18 cellular contexts compared by ENCODE assay signal in the genomic region with DNA sequence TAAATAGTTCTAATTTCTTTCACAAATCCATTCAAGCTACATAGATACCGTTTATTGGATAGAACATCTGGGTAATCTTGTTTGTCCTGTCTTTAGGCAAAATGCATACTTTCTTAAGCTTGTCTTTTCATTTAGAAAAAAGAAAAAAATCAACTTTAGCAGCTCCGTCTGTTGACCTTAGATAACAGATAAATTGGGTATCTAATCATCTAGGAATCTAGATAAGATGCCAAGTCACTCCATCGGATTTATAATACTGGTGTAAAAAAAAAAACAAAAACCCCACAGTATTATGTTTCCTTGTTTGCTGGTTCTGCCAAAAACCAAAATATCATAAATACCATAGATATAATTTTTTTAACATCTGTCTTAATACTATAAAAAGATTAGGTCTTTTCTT.
A peak's percentile ranks its signal among the peaks of the same experiment; 100 is the strongest.
DNase-seq lines count a peak whose midpoint lies in the region; ATAC-seq and TF ChIP-seq lines count a peak whose summit lies in the region.
"Had no signal": no experiment of that assay in that cellular context is flagged by ENCODE, and none has a peak within 500 bp of the region (broad histone marks: within the 10 kb centered on the region; RNA-seq: fewer than 3 reads in every experiment).

No MANE protein-coding gene starts in this region.

- H3K27me3 Mint-ChIP-seq in endodermal cell (ENCODE audit: insufficient read depth) (no peaks in the 10 kb centered on the region), nephron (ENCODE audit: low read depth) (no peaks in the 10 kb centered on the region)

- H3K9me3 Mint-ChIP-seq in endodermal cell (no peaks in the 10 kb centered on the region), nephron (no peaks in the 10 kb centered on the region)
- H3K9me3 Mint-ChIP-seq: activated naive CD4-positive, alpha-beta T cell treated with anti-CD3 and anti-CD28 coated beads for 36 hours; CD8-positive, alpha-beta T cell; neural crest cell had no signal

- H3K27ac ChIP-seq in left ventricle myocardium inferior (replicated peaks) (peak overlapping the region; percentile 45), endodermal cell (ENCODE audit: low read depth, low read length) (no peak overlapping the region)
- H3K27ac ChIP-seq: right lobe of liver had no signal

- H3K9me3 ChIP-seq in left ventricle myocardium inferior (replicated peaks) (no peaks in the 10 kb centered on the region), endodermal cell (ENCODE audit: control insufficient read depth, low read length) (peaks cover 7% of the 10 kb centered on the region)
- H3K9me3 ChIP-seq: right lobe of liver, upper lobe of left lung had no signal

- no peak for ATAC-seq in Right ventricle myocardium inferior
- ATAC-seq: CD8-positive, alpha-beta T cell; GM12878; right lobe of liver had no signal

- H3K4me3 ChIP-seq in left ventricle myocardium inferior, result no peak overlapping the region
- peak overlapping the region; percentile 49 for H3K4me3 ChIP-seq in endodermal cell (ENCODE audit: low read length)
- H3K4me3 ChIP-seq: GM12878, right lobe of liver, upper lobe of left lung had no signal

- peaks cover 3% of the 10 kb centered on the region for H3K36me3 Mint-ChIP-seq in endodermal cell (ENCODE audit: low read depth)
- H3K36me3 Mint-ChIP-seq in nephron (ENCODE audit: low read depth), result peaks cover 3% of the 10 kb centered on the region

- intact Hi-C loops in left ventricle myocardium inferior (cut with micrococcal nuclease), result no loop called here
- intact Hi-C loops in Right ventricle myocardium inferior (cut with DNase I), result no loop called here

- H3K4me3 Mint-ChIP-seq in endodermal cell, result no peak overlapping the region
- no peak overlapping the region for H3K4me3 Mint-ChIP-seq in nephron
- H3K4me3 Mint-ChIP-seq: activated naive CD4-positive, alpha-beta T cell treated with anti-CD3 and anti-CD28 coated beads for 36 hours; CD8-positive, alpha-beta T cell; neural crest cell had no signal

- H3K36me3 ChIP-seq in left ventricle myocardium inferior (no peaks in the 10 kb centered on the region), endodermal cell (ENCODE audit: control insufficient read depth, insufficient read depth, low read length) (no peaks in the 10 kb centered on the region)
- H3K36me3 ChIP-seq: right lobe of liver, upper lobe of left lung had no signal

- TF ChIP-seq CTCF in left ventricle myocardium inferior (IDR thresholded peaks at IDR 0.05; ENCODE audit: borderline replicate concordance) (no peak), endodermal cell (conservative IDR thresholded peaks at IDR 0.05) (no peak), nephron (IDR thresholded peaks at IDR 0.05; ENCODE audit: unreplicated experiment in 3 of 3) (no peak)

- no peak for DNase-seq in left ventricle myocardium inferior
- no peak for DNase-seq in Right ventricle myocardium inferior (ENCODE audit: missing footprints)
- DNase-seq in endodermal cell, result no peak
- no peak for DNase-seq in activated naive CD4-positive, alpha-beta T cell treated with Interleukin-2 at 50 U/mL for 16 hours
- no peak for DNase-seq in NCI-H748 treated with DMSO at 0.1 percent for 48 hours (lab: John Stamatoyannopoulos, UW)
- no peak for DNase-seq in iPS-NIHi7 (ENCODE audit: extremely low spot score)
- no peak for DNase-seq in NCI-H524 treated with DMSO at 0.1 percent for 48 hours (lab: John Stamatoyannopoulos, UW)
- DNase-seq: activated CD8-positive, alpha-beta memory T cell treated with anti-CD3 and anti-CD28 coated beads, Interleukin-2, amount 50 U/mL, for 4 hours; activated naive CD4-positive, alpha-beta T cell treated with anti-CD3 and anti-CD28 coated beads for 36 hours; CD8-positive, alpha-beta T cell; NCI-H2081; right lobe of liver; stimulated activated CD4-positive, alpha-beta T cell treated with anti-CD3 and anti-CD28 coated beads, Interleukin-2, amount 100 ng/mL, for 48 hours; T-helper 1 cell; upper lobe of left lung had no signal

- H3K27ac Mint-ChIP-seq in endodermal cell (peak overlapping the region; percentile 78), nephron (peak overlapping the region in 2 of 3 experiments; percentile 73 to 76)
- H3K27ac Mint-ChIP-seq: activated naive CD4-positive, alpha-beta T cell treated with anti-CD3 and anti-CD28 coated beads for 36 hours; CD8-positive, alpha-beta T cell had no signal

- peaks cover 47% of the 10 kb centered on the region for H3K4me1 Mint-ChIP-seq in endodermal cell
- H3K4me1 Mint-ChIP-seq in nephron, result peaks cover 15% of the 10 kb centered on the region

- WGBS in endodermal cell (ENCODE audit: insufficient coverage in 1 of 2, insufficient read length in 1 of 2), 2 experiments, result 51 to 100% methylated on average over 1 to 2 of the region's 3 CpGs

- H3K4me1 ChIP-seq in left ventricle myocardium inferior (peaks cover 81% of the 10 kb centered on the region), endodermal cell (ENCODE audit: control insufficient read depth, insufficient read depth, low read length) (peaks cover 24% of the 10 kb centered on the region)

- H3K27me3 ChIP-seq in left ventricle myocardium inferior (ENCODE audit: low read depth) (no peaks in the 10 kb centered on the region), endodermal cell (ENCODE audit: control insufficient read depth, insufficient read depth, low read length, poor library complexity, severe bottlenecking) (no peaks in the 10 kb centered on the region)
- H3K27me3 ChIP-seq: right lobe of liver, upper lobe of left lung had no signal

- H3K9ac ChIP-seq in endodermal cell (ENCODE audit: extremely low read depth, low read length, poor library complexity, severe bottlenecking), result no peak overlapping the region
